In the genomic region with DNA sequence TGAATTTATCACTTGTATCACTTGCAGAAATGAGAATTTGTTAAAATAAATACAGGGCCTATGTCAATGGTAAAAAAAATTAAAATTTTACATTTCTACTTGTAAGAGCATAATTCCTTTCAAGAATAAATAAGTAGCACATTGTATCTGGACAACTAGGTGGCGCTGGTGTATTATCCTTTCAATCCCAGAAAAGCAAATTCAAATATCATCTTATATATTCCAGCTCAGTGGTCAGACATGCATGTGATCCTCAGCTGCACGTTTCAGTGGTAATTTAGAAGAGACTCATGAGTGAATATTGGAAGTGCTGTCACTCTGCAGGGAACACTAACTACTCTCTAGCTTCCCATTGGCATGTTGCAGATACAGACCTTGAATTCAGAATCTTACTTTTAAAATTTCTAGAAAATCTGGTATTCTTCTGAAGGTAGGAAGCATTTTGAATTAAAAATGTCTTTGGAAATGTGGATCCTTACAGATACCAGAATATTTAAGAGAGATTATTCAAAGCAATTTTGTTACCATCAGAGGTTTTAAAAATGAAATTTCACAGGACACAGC, we compare ENCODE assay signal across 7 cellular contexts.
DNase-seq lines count a peak whose midpoint lies in the region; TF ChIP-seq lines count a peak whose summit lies in the region.

No MANE protein-coding gene starts in this region.

- TF ChIP-seq CTCF in GM12864 (IDR thresholded peaks at IDR 0.05; ENCODE audit: low read depth, low read length, missing control alignments) (peak; percentile 45), stomach (IDR thresholded peaks at IDR 0.05) (peak in 5 of 7 experiments; percentile 39 to 66 (median 44))

- H3K27ac ChIP-seq in SK-N-MC (no peak overlapping the region), stomach (no peak overlapping the region)

- no peaks in the 10 kb centered on the region for H3K27me3 ChIP-seq in stomach

- H3K4me3 ChIP-seq in GM12864 (ENCODE audit: low read depth, low read length): no peak overlapping the region
- no peak overlapping the region for H3K4me3 ChIP-seq in SK-N-MC
- H3K4me3 ChIP-seq in stomach: no peak overlapping the region

- no peak for TF ChIP-seq EP300 in stomach (IDR thresholded peaks at IDR 0.05)

- intact Hi-C loops in stomach (cut with DNase I; ENCODE audit: low total_unique reads): loop anchor here (10.0 kb wide), 1 partner anchor 696 kb away; no protein-coding TSS in a partner anchor

- H3K9me3 ChIP-seq in SK-N-MC (ENCODE audit: low read depth, low read length): no peaks in the 10 kb centered on the region
- H3K9me3 ChIP-seq in stomach: no peaks in the 10 kb centered on the region

- no peak for DNase-seq in GM12864 (ENCODE audit: low read depth)
- DNase-seq in NCI-H1417 (lab: John Stamatoyannopoulos, UW): peak; percentile 46 to 91 (median 80)
- peak; percentile 63 for DNase-seq in SK-N-MC (ENCODE audit: low read depth, low spot score)
- peak; percentile 84 for DNase-seq in foreskin melanocyte
- DNase-seq in stomach: no peak
- DNase-seq in 8988T: no peak
- DNase-seq in NK-92 (lab: John Stamatoyannopoulos, UW; ENCODE audit: unreplicated experiment): no peak

- WGBS in stomach, 5 donors: 0 to 4% (median 2%) methylated on average over 2 of the region's 2 CpGs

- H3K4me1 ChIP-seq in stomach: peaks cover 0 to 11% (median 0%) of the 10 kb centered on the region in 4 donors

- no peak overlapping the region for H3K9ac ChIP-seq in SK-N-MC (ENCODE audit: insufficient read length)

- no peaks in the 10 kb centered on the region for H3K36me3 ChIP-seq in SK-N-MC (ENCODE audit: insufficient read depth, low read length)
- no peaks in the 10 kb centered on the region for H3K36me3 ChIP-seq in stomach

- no peak for TF ChIP-seq POLR2A in stomach (IDR thresholded peaks at IDR 0.05)

Comparison
In these comparisons a context has a peak if more than half of its experiments do, and no peak if none do; other contexts are left out.
1. DNase-seq: peak in NCI-H1417 (3 of 3), SK-N-MC (single experiment) and foreskin melanocyte (single experiment); none in GM12864 (single experiment), stomach (single experiment), 8988T (single experiment) and NK-92 (single experiment).